21 cellular contexts compared by ENCODE assay signal in the genomic region with DNA sequence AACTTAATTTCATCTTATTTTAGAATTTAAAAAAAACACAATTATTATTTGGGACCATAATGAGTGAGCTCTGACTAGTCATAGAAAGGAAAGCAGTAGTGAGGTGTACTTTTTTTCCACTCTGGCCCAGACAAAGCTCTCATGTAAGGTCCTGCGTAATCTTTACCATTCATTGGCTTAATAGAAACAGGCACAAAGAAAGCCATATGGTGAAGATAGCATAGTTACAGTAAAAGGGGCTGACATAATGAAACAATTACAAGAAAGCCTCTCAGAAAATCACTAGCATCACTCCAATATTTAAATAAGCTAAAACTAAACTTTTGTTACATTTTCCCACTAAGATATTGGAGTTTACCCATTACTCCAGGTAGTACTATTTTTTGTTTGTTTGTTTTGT.
"Had no signal": no experiment of that assay in that cellular context is flagged by ENCODE, and none has a peak within 500 bp of the region (broad histone marks: within the 10 kb centered on the region; RNA-seq: fewer than 3 reads in every experiment).

No MANE protein-coding gene starts in this region.

- DNase-seq: effector CD8-positive, alpha-beta T cell; effector memory CD8-positive, alpha-beta T cell; endodermal cell; erythroblast; esophagus squamous epithelium; foreskin fibroblast; foreskin melanocyte; gastrocnemius medialis; glutamatergic neuron; head of caudate nucleus; heart right ventricle; hippocampal formation; left cardiac atrium; left lung; left ventricle myocardium superior; lower lobe of right lung; mesenchymal stem cell; mucosa of descending colon; naive B cell; naive thymus-derived CD8-positive, alpha-beta T cell had no signal

- ATAC-seq: effector memory CD8-positive, alpha-beta T cell; esophagus mucosa; gastrocnemius medialis; heart right ventricle; left cardiac atrium; left lung; left ventricle myocardium superior; lower lobe of right lung; mucosa of descending colon; naive thymus-derived CD8-positive, alpha-beta T cell had no signal
